ENCODE assay signal across 7 cellular contexts in genomic region chr6:27472617-27473400, GRCh38.
DNase-seq lines count a peak whose midpoint lies in the region; ATAC-seq, FAIRE-seq and TF ChIP-seq lines count a peak whose summit lies in the region.

Gene ZNF184, minus strand, starts transcription at chr6:27473105. Its CDS starts 811 bp downstream, at chr6:27472294.

- peak; percentile 98 for FAIRE-seq in GM18507 (lab: Jason Lieb, UNC)

- TF ChIP-seq CTCF in astrocyte of the spinal cord (IDR thresholded peaks at IDR 0.05; ENCODE audit: low read depth, low read length): peak; percentile 7

- ATAC-seq in HG02981 (IDR thresholded peaks at IDR 0.05; ENCODE audit: unreplicated experiment): peak; percentile 81

- in situ Hi-C loops in astrocyte of the spinal cord (cut with HindIII; ENCODE audit: low sequenced_read_pairs): no loop called here

- DNase-seq in GM18507 (ENCODE audit: extremely low spot score, insufficient read length, low read depth): peak; percentile 74
- peak; percentile 93 for DNase-seq in NCI-H2029 treated with DMSO at 0.1 percent for 48 hours (lab: John Stamatoyannopoulos, UW)
- DNase-seq in T-helper 9 cell: peak; percentile 63
- peak; percentile 99 for DNase-seq in astrocyte of the spinal cord (ENCODE audit: low read depth, low spot score)
- peak; percentile 85 to 95 for DNase-seq in hippocampal formation (lab: John Stamatoyannopoulos, UW)
- peak; percentile 97 for DNase-seq in retina

- H3K4me3 ChIP-seq in astrocyte of the spinal cord (ENCODE audit: low read depth, low read length): peak within 1 kb of the TSS; percentile 66

Comparison
In these comparisons a context has a peak if more than half of its experiments do, and no peak if none do; other contexts are left out.
1. Peak in every context shown above with its lines: DNase-seq, ATAC-seq and H3K4me3 ChIP-seq.